In genomic region chr17:13909901-13910519, GRCh38 we compare ENCODE assay signal across 27 cellular contexts.
DNase-seq lines count a peak whose midpoint lies in the region; ATAC-seq and TF ChIP-seq lines count a peak whose summit lies in the region.
"Had no signal": no experiment of that assay in that cellular context is flagged by ENCODE, and none has a peak within 500 bp of the region (broad histone marks: within the 10 kb centered on the region; RNA-seq: fewer than 3 reads in every experiment).

No MANE protein-coding gene starts in this region.

- H3K79me2 ChIP-seq in GM23338 (replicated peaks; ENCODE audit: insufficient read depth), result no peaks in the 10 kb centered on the region
- H3K79me2 ChIP-seq in OCI-LY1 (ENCODE audit: insufficient read depth, low read length), result no peaks in the 10 kb centered on the region
- H3K79me2 ChIP-seq in neural progenitor cell (ENCODE audit: low read depth), result no peaks in the 10 kb centered on the region

- H3K9ac ChIP-seq in OCI-LY1 (ENCODE audit: low read length) (no peak overlapping the region), neural progenitor cell (no peak overlapping the region)
- H3K9ac ChIP-seq: BLaER1 treated with 17β-estradiol and CSF1 and Interleukin-3, amounts not matched to agents 10 nM and 100 nM had no signal

- H2AFZ ChIP-seq in GM23338, result no peak overlapping the region
- H2AFZ ChIP-seq in OCI-LY1 (ENCODE audit: low read length), result no peak overlapping the region
- no peak overlapping the region for H2AFZ ChIP-seq in neural progenitor cell (replicated peaks)
- H2AFZ ChIP-seq: PC-9 had no signal

- H3K9me3 ChIP-seq in OCI-LY1 (ENCODE audit: low read length), result no peaks in the 10 kb centered on the region
- H3K9me3 ChIP-seq in neural progenitor cell (ENCODE audit: low read depth), result no peaks in the 10 kb centered on the region
- H3K9me3 ChIP-seq: SJCRH30 had no signal

- H3K4me1 ChIP-seq in GM23338 (ENCODE audit: insufficient read depth) (peaks cover 4% of the 10 kb centered on the region), OCI-LY1 (ENCODE audit: insufficient read depth, low read length, severe bottlenecking) (peaks cover 1% of the 10 kb centered on the region), neural progenitor cell (no peaks in the 10 kb centered on the region)
- H3K4me1 ChIP-seq: SJCRH30 had no signal

- H3K4me3 ChIP-seq in GM23338, result no peak overlapping the region
- no peak overlapping the region for H3K4me3 ChIP-seq in OCI-LY1 (ENCODE audit: low read depth, low read length, poor library complexity, severe bottlenecking)
- no peak overlapping the region for H3K4me3 ChIP-seq in fibroblast of villous mesenchyme (ENCODE audit: low read depth, low read length)
- no peak overlapping the region for H3K4me3 ChIP-seq in neural progenitor cell
- H3K4me3 ChIP-seq: BLaER1 treated with 17β-estradiol and CSF1 and Interleukin-3, amounts not matched to agents 10 nM and 100 nM; PC-9; SJCRH30 had no signal

- H3K27ac Mint-ChIP-seq in GM23338 (no peak overlapping the region), neural progenitor cell (no peak overlapping the region)
- H3K27ac Mint-ChIP-seq: CD4-positive, alpha-beta T cell; T-cell had no signal

- H3K9me3 Mint-ChIP-seq in GM23338 (peaks cover 14% of the 10 kb centered on the region; the same call in 2 of the 3 replicates), neural progenitor cell (no peaks in the 10 kb centered on the region)

- peaks cover 10% of the 10 kb centered on the region; the same call in 2 of the 3 replicates for H3K36me3 Mint-ChIP-seq in GM23338 (ENCODE audit: low read depth)
- peaks cover 1% of the 10 kb centered on the region for H3K36me3 Mint-ChIP-seq in neural progenitor cell
- H3K36me3 Mint-ChIP-seq: T-cell had no signal

- TF ChIP-seq CTCF in GM23338 (conservative IDR thresholded peaks at IDR 0.05; ENCODE audit: low read depth in 2 of 2), result peak; percentile 27 to 53; a peak in 2 of 4 replicates
- peak; percentile 31; the same call in 1 of the 2 replicates for TF ChIP-seq CTCF in OCI-LY1 (IDR thresholded peaks at IDR 0.05; ENCODE audit: low read length)
- TF ChIP-seq CTCF in fibroblast of villous mesenchyme (IDR thresholded peaks at IDR 0.05; ENCODE audit: insufficient read depth, low read depth, low read length), result peak; percentile 11
- peak; percentile 19 for TF ChIP-seq CTCF in neural progenitor cell (IDR thresholded peaks at IDR 0.05)

- H4K20me1 ChIP-seq in GM23338 (replicated peaks; ENCODE audit: insufficient read depth) (no peaks in the 10 kb centered on the region), OCI-LY1 (ENCODE audit: insufficient read depth, low read length) (no peaks in the 10 kb centered on the region), neural progenitor cell (ENCODE audit: low read depth) (no peaks in the 10 kb centered on the region)
- H4K20me1 ChIP-seq: BLaER1 treated with 17β-estradiol and CSF1 and Interleukin-3, amounts not matched to agents 10 nM and 100 nM had no signal

- no peaks in the 10 kb centered on the region for H3F3A ChIP-seq in GM23338 (replicated peaks; ENCODE audit: low read depth)
- H3F3A ChIP-seq in OCI-LY1 (ENCODE audit: insufficient read depth, low read length), result no peaks in the 10 kb centered on the region
- no peaks in the 10 kb centered on the region for H3F3A ChIP-seq in neural progenitor cell (ENCODE audit: low read depth)

- H3K36me3 ChIP-seq in GM23338 (ENCODE audit: insufficient read depth), result no peaks in the 10 kb centered on the region
- H3K36me3 ChIP-seq in OCI-LY1 (ENCODE audit: insufficient read depth, low read length), result no peaks in the 10 kb centered on the region
- no peaks in the 10 kb centered on the region for H3K36me3 ChIP-seq in neural progenitor cell
- H3K36me3 ChIP-seq: SJCRH30 had no signal

- peaks cover 4% of the 10 kb centered on the region; the same call in 2 of the 3 replicates for H3K4me1 Mint-ChIP-seq in GM23338
- H3K4me1 Mint-ChIP-seq in neural progenitor cell, result no peaks in the 10 kb centered on the region
- H3K4me1 Mint-ChIP-seq: T-cell had no signal

- H3K27me3 Mint-ChIP-seq in GM23338 (ENCODE audit: insufficient read depth, low read depth, poor library complexity), result peaks cover 2% of the 10 kb centered on the region
- peaks cover 2% of the 10 kb centered on the region for H3K27me3 Mint-ChIP-seq in neural progenitor cell (ENCODE audit: insufficient read depth, low read depth)
- H3K27me3 Mint-ChIP-seq: CD4-positive, alpha-beta T cell; T-cell had no signal

- H3K4me3 Mint-ChIP-seq in GM23338 (no peak overlapping the region), neural progenitor cell (no peak overlapping the region)
- H3K4me3 Mint-ChIP-seq: CD4-positive, alpha-beta T cell; T-cell had no signal

- H3K27me3 ChIP-seq in GM23338 (ENCODE audit: insufficient read depth), result no peaks in the 10 kb centered on the region
- no peaks in the 10 kb centered on the region for H3K27me3 ChIP-seq in OCI-LY1 (ENCODE audit: insufficient read depth, low read length)
- no peaks in the 10 kb centered on the region for H3K27me3 ChIP-seq in neural progenitor cell
- H3K27me3 ChIP-seq: BLaER1 treated with 17β-estradiol and CSF1 and Interleukin-3, amounts not matched to agents 10 nM and 100 nM; SJCRH30 had no signal

- ATAC-seq in GM23338 (no peak), HG03571 (IDR thresholded peaks at IDR 0.05; ENCODE audit: unreplicated experiment) (no peak), GM19035 (IDR thresholded peaks at IDR 0.05; ENCODE audit: unreplicated experiment) (no peak)
- ATAC-seq: Right ventricle myocardium inferior, T-cell had no signal

- DNase-seq in GM23338 (ENCODE audit: low spot score), result peak; percentile 8
- DNase-seq in fibroblast of villous mesenchyme (ENCODE audit: low read depth), result no peak
- no peak for DNase-seq in neural progenitor cell (ENCODE audit: low spot score)
- DNase-seq in stimulated activated CD4-positive, alpha-beta T cell treated with anti-CD3 and anti-CD28 coated beads, Interleukin-1b, Interleukin-23, amount 100 ng/mL, for 48 hours, result no peak
- no peak for DNase-seq in NCI-H1092 treated with DMSO at 0.1 percent for 48 hours (lab: John Stamatoyannopoulos, UW)
- DNase-seq: AML-193; CD4-positive, alpha-beta T cell; COR-L47; DMS53; HCEC 1CT; NCI-H1048; NCI-H1417 treated with DMSO at 0.1 percent for 48 hours; NCI-H187; NCI-H2081 treated with DMSO at 0.1 percent for 48 hours; NCI-H2171; NCI-H226; NCI-H510A treated with DMSO at 0.1 percent for 48 hours; NK-92 treated with Interleukin-12 subunit alpha and Interleukin-12 subunit beta, amount 100 ng/mL, for 24 hours; PC-9; SJCRH30; T-cell had no signal

- H3K4me2 ChIP-seq in GM23338 (no peak overlapping the region), OCI-LY1 (ENCODE audit: low read length) (no peak overlapping the region), neural progenitor cell (no peak overlapping the region)
- H3K4me2 ChIP-seq: BLaER1 treated with 17β-estradiol and CSF1 and Interleukin-3, amounts not matched to agents 10 nM and 100 nM; PC-9 had no signal

- no peak overlapping the region for H3K27ac ChIP-seq in GM23338 (ENCODE audit: low read depth)
- H3K27ac ChIP-seq in OCI-LY1 (ENCODE audit: low read depth, low read length, poor library complexity, severe bottlenecking), result no peak overlapping the region
- H3K27ac ChIP-seq in neural progenitor cell, result no peak overlapping the region
- H3K27ac ChIP-seq: BLaER1 treated with 17β-estradiol and CSF1 and Interleukin-3, amounts not matched to agents 10 nM and 100 nM; HL-60; PC-9; SJCRH30 had no signal

- H3K9me2 ChIP-seq in GM23338 (ENCODE audit: insufficient read depth) (peaks cover 6% of the 10 kb centered on the region; the same call in 1 of the 2 replicates), OCI-LY1 (ENCODE audit: low read depth, low read length) (no peaks in the 10 kb centered on the region)

TF ChIP-seq in GM23338, 12 proteins besides CTCF, POLR2A, EP300 and RAD21 (continues in another document):
- TF ChIP-seq REST (IDR thresholded peaks at IDR 0.05; ENCODE audit: unreplicated experiment) (no peak), NANOG (IDR thresholded peaks at IDR 0.05; ENCODE audit: borderline replicate concordance) (no peak), POLR2AphosphoS5 (IDR thresholded peaks at IDR 0.05; ENCODE audit: low read depth) (no peak), JUNB (IDR thresholded peaks at IDR 0.05; ENCODE audit: unreplicated experiment) (no peak), EZH2phosphoT487 (IDR thresholded peaks at IDR 0.05; ENCODE audit: unreplicated experiment) (no peak), EZH2 (IDR thresholded peaks at IDR 0.05; ENCODE audit: low read depth, unreplicated experiment) (no peak), ETS1 (IDR thresholded peaks at IDR 0.05) (no peak), ZNF114 (CRISPR knock-in tag; IDR thresholded peaks at IDR 0.05) (no peak)
